Comparison of ENCODE assay signal across 9 cellular contexts in genomic region chr22:22959147-22959827, GRCh38.
DNase-seq lines count a peak whose midpoint lies in the region; ATAC-seq and TF ChIP-seq lines count a peak whose summit lies in the region.
"Had no signal": no experiment of that assay in that cellular context is flagged by ENCODE, and none has a peak within 500 bp of the region (broad histone marks: within the 10 kb centered on the region; RNA-seq: fewer than 3 reads in every experiment).

No MANE protein-coding gene starts in this region.

- H3K4ac ChIP-seq in trophoblast cell (ENCODE audit: low read depth, low read length), result no peak overlapping the region

- H2AFZ ChIP-seq in trophoblast cell (ENCODE audit: insufficient read depth, low read length, poor library complexity), result no peak overlapping the region

- WGBS in trophoblast cell (ENCODE audit: extremely low coverage, insufficient coverage, insufficient read length), result no CpG with 5 or more reads among the region's 9 CpGs

- peak; percentile 78 for TF ChIP-seq CTCF in Calu3 (IDR thresholded peaks at IDR 0.05; ENCODE audit: unreplicated experiment)
- TF ChIP-seq CTCF in foreskin keratinocyte (conservative IDR thresholded peaks at IDR 0.05), result peak; percentile 96
- TF ChIP-seq CTCF in upper lobe of right lung (IDR thresholded peaks at IDR 0.05), result peak; percentile 72

- no peaks in the 10 kb centered on the region for H3K79me1 ChIP-seq in trophoblast cell (ENCODE audit: low read length)

- peaks cover 13% of the 10 kb centered on the region for H3K27me3 ChIP-seq in foreskin keratinocyte
- no peaks in the 10 kb centered on the region for H3K27me3 ChIP-seq in trophoblast cell (ENCODE audit: insufficient read depth, low read length)
- H3K27me3 ChIP-seq in upper lobe of right lung, result peaks cover 5% of the 10 kb centered on the region

- peaks cover 17% of the 10 kb centered on the region for H3K9me3 Mint-ChIP-seq in Calu3 (ENCODE audit: low read depth, unreplicated experiment)

- H3K14ac ChIP-seq in trophoblast cell (ENCODE audit: low read length), result no peak overlapping the region

- CTCF ChIA-PET in Calu3 (lab: Charles Lee), result interaction anchor here (0.6 to 4.9 kb wide), 18 partner anchors 16 to 426 kb away, joined by 3 to 82 read pairs (median 6); partner anchors contain the start of genes GNAZ and RSPH14

- no peak overlapping the region for H4K8ac ChIP-seq in trophoblast cell (ENCODE audit: low read depth, low read length)

- no peaks in the 10 kb centered on the region for H3K36me3 Mint-ChIP-seq in Calu3 (ENCODE audit: insufficient read depth, unreplicated experiment)

- H3K27me3 Mint-ChIP-seq in Calu3 (ENCODE audit: unreplicated experiment), result peaks cover 57% of the 10 kb centered on the region

- H3K4me1 Mint-ChIP-seq in Calu3 (ENCODE audit: low read depth, unreplicated experiment), result peaks cover 6% of the 10 kb centered on the region

- no peak overlapping the region for H3K4me3 Mint-ChIP-seq in Calu3 (ENCODE audit: low read depth, unreplicated experiment)
- H3K4me3 Mint-ChIP-seq: T-helper 1 cell treated with Interleukin-12 subunit alpha and Interleukin-12 subunit beta and Interleukin-4 antibody, amounts not matched to agents 30 μg/mL and 1 μg/mL, for 36 hours had no signal

- H2BK120ac ChIP-seq in trophoblast cell (ENCODE audit: insufficient read depth, low read length, poor library complexity), result no peak overlapping the region

- no peak overlapping the region for H3K9ac ChIP-seq in trophoblast cell (ENCODE audit: low read length)

- no peak overlapping the region for H4K12ac ChIP-seq in trophoblast cell (ENCODE audit: low read depth, low read length)

- H4K91ac ChIP-seq in trophoblast cell (ENCODE audit: low read depth, low read length), result no peak overlapping the region

- no TSS peak for BruUV-seq in Calu3 (replicated peaks; lab: Mats Ljungman, UMichigan)

- H2BK12ac ChIP-seq in trophoblast cell (ENCODE audit: low read length), result no peak overlapping the region

- no peak overlapping the region for H3K18ac ChIP-seq in trophoblast cell (ENCODE audit: low read length)

- H3K23ac ChIP-seq in trophoblast cell (ENCODE audit: low read length), result no peak overlapping the region

- DNase-seq in Calu3 (peak; percentile 83), KBM-7 (peak; percentile 84), RPMI7951 (ENCODE audit: low read depth) (peak; percentile 58), foreskin keratinocyte (peak; percentile 7 to 30), trophoblast cell (peak; percentile 35 to 85), upper lobe of right lung (no peak)
- DNase-seq in activated T-helper 9 cell treated with anti-CD3 and anti-CD28 coated beads, Interleukin-2, amount 50 U/mL, for 16 hours (ENCODE audit: low read depth), result peak; percentile 49

- H2AK5ac ChIP-seq in trophoblast cell (ENCODE audit: low read length), result no peak overlapping the region

- in situ Hi-C loops in KBM-7 (cut with MboI; ENCODE audit: low pct_unique_long_range_greater_than_20kb, low sequenced_read_pairs), result loop anchor here (10.0 to 25.0 kb wide), 2 partner anchors 104 to 303 kb away; no protein-coding TSS in a partner anchor

- H3K4me1 ChIP-seq in foreskin keratinocyte (no peaks in the 10 kb centered on the region), trophoblast cell (ENCODE audit: control insufficient read depth in 1 of 2, insufficient read depth in 2 of 2, low read length in 2 of 2) (no peaks in the 10 kb centered on the region), upper lobe of right lung (no peaks in the 10 kb centered on the region)

- intact Hi-C loops in Calu3 (cut with micrococcal nuclease; ENCODE audit: unreplicated experiment), result loop anchor here (1.0 to 10.0 kb wide), 5 partner anchors 169 to 578 kb away; no protein-coding TSS in a partner anchor
- intact Hi-C loops in upper lobe of right lung (cut with DNase I), result loop anchor here (5.0 kb wide), 1 partner anchor 168 kb away; no protein-coding TSS in a partner anchor

- H3K4me2 ChIP-seq in trophoblast cell (ENCODE audit: low read length), result no peak overlapping the region

- peak; percentile 28 for ATAC-seq in foreskin keratinocyte
- ATAC-seq in upper lobe of right lung, result peak; percentile 56
- ATAC-seq in HG03280 (IDR thresholded peaks at IDR 0.05; ENCODE audit: unreplicated experiment), result no peak

- H3K79me2 ChIP-seq in trophoblast cell (ENCODE audit: control insufficient read depth, insufficient read depth, low read length, poor library complexity), result no peaks in the 10 kb centered on the region

- no peaks in the 10 kb centered on the region for H3K9me3 ChIP-seq in trophoblast cell (ENCODE audit: insufficient read depth, low read depth, low read length)
- H3K9me3 ChIP-seq in upper lobe of right lung, result no peaks in the 10 kb centered on the region

- no peak overlapping the region for H2BK5ac ChIP-seq in trophoblast cell (ENCODE audit: low read depth, low read length, poor library complexity)

- no peak overlapping the region for H3K27ac ChIP-seq in foreskin keratinocyte
- H3K27ac ChIP-seq in trophoblast cell (ENCODE audit: low read depth, low read length), result no peak overlapping the region
- H3K27ac ChIP-seq in upper lobe of right lung, result no peak overlapping the region

- H3K27ac Mint-ChIP-seq in Calu3 (ENCODE audit: unreplicated experiment), result no peak overlapping the region
- H3K27ac Mint-ChIP-seq: T-helper 1 cell treated with Interleukin-12 subunit alpha and Interleukin-12 subunit beta and Interleukin-4 antibody, amounts not matched to agents 30 μg/mL and 1 μg/mL, for 36 hours had no signal

- no peak overlapping the region for H3K4me3 ChIP-seq in trophoblast cell (ENCODE audit: low read depth, low read length)
- no peak overlapping the region for H3K4me3 ChIP-seq in upper lobe of right lung

- H3K36me3 ChIP-seq in trophoblast cell (ENCODE audit: control insufficient read depth in 1 of 2, insufficient read depth in 2 of 2, low read length in 2 of 2) (no peaks in the 10 kb centered on the region), upper lobe of right lung (no peaks in the 10 kb centered on the region)
